ENCODE assay signal across 14 cellular contexts in the genomic region with DNA sequence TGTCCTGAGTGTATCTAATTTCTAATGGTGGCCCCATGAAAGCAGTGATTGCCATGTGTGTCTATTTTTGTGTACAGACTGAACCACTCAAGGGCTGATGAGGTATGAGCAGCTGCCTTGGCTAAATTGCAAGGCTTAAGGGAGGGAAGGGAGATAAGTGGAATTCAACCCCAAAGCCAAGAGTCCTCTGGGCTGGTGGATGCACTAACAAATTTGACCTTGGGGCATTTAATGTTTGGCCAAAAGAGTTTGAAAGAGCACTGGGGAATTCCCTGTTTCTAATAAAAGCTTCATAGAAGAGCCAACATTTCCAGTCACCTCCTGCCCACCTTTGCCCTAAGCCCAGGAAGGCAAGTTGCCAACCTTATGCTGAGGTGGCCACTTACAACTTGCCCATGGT.
A peak's percentile ranks its signal among the peaks of the same experiment; 100 is the strongest.
DNase-seq lines count a peak whose midpoint lies in the region; ATAC-seq and TF ChIP-seq lines count a peak whose summit lies in the region.
"Had no signal": no experiment of that assay in that cellular context is flagged by ENCODE, and none has a peak within 500 bp of the region (broad histone marks: within the 10 kb centered on the region; RNA-seq: fewer than 3 reads in every experiment).

No MANE protein-coding gene starts in this region.

- H3K27me3 ChIP-seq in heart right ventricle, result no peaks in the 10 kb centered on the region
- no peaks in the 10 kb centered on the region for H3K27me3 ChIP-seq in testis
- H3K27me3 ChIP-seq: spleen had no signal

- H3K9me3 ChIP-seq in heart right ventricle (peaks cover 0 to 5% (median 0%) of the 10 kb centered on the region in 11 donors), testis (no peaks in the 10 kb centered on the region)
- H3K9me3 ChIP-seq: A549, spleen had no signal

- no peak for TF ChIP-seq POLR2A in testis (IDR thresholded peaks at IDR 0.05)

- peaks cover 2% of the 10 kb centered on the region for H3K4me1 Mint-ChIP-seq in activated CD4-positive, alpha-beta T cell treated with anti-CD3 and anti-CD28 coated beads, Interleukin-2, amount 10 ng/mL, durations not matched to agents 24 days and 14 days
- H3K4me1 Mint-ChIP-seq in activated T-helper 2 cell treated with anti-CD3 and anti-CD28 coated beads, Interferon-gamma antibody, Interleukin-2, Interleukin-4, amounts not matched to agents 10 μg/mL and 5 μg/mL and 100 μg/mL, durations not matched to agents 14 hours and 24 hours and 36 hours (ENCODE audit: low read depth), result peaks cover 2% of the 10 kb centered on the region

- peak overlapping the region in 2 of 10 donors; percentile 29 to 46 for H3K27ac ChIP-seq in heart right ventricle
- H3K27ac ChIP-seq in testis, result no peak overlapping the region
- H3K27ac ChIP-seq: A549, spleen had no signal

- peaks cover 0 to 60% (median 27%) of the 10 kb centered on the region in 9 donors for H3K4me1 ChIP-seq in heart right ventricle
- H3K4me1 ChIP-seq in testis, result peaks cover 9% of the 10 kb centered on the region
- H3K4me1 ChIP-seq: A549 had no signal

- TF ChIP-seq CTCF in heart right ventricle (IDR thresholded peaks at IDR 0.05) (no peak), testis (IDR thresholded peaks at IDR 0.05) (no peak)

- peak overlapping the region; percentile 23 for H3K27ac Mint-ChIP-seq in activated CD4-positive, alpha-beta T cell treated with anti-CD3 and anti-CD28 coated beads, Interleukin-2, amount 10 ng/mL, durations not matched to agents 24 days and 14 days
- H3K27ac Mint-ChIP-seq in activated T-helper 2 cell treated with anti-CD3 and anti-CD28 coated beads, Interferon-gamma antibody, Interleukin-2, Interleukin-4, amounts not matched to agents 10 μg/mL and 5 μg/mL and 100 μg/mL, durations not matched to agents 14 hours and 24 hours and 36 hours, result no peak overlapping the region
- H3K27ac Mint-ChIP-seq: natural killer cell had no signal

- H3K9me3 Mint-ChIP-seq in activated CD4-positive, alpha-beta T cell treated with anti-CD3 and anti-CD28 coated beads, Interleukin-2, amount 10 ng/mL, durations not matched to agents 24 days and 14 days, result peaks cover 6% of the 10 kb centered on the region
- no peaks in the 10 kb centered on the region for H3K9me3 Mint-ChIP-seq in activated T-helper 2 cell treated with anti-CD3 and anti-CD28 coated beads, Interferon-gamma antibody, Interleukin-2, Interleukin-4, amounts not matched to agents 10 μg/mL and 5 μg/mL and 100 μg/mL, durations not matched to agents 14 hours and 24 hours and 36 hours
- H3K9me3 Mint-ChIP-seq: natural killer cell had no signal

- H3K4me3 Mint-ChIP-seq in activated CD4-positive, alpha-beta T cell treated with anti-CD3 and anti-CD28 coated beads, Interleukin-2, amount 10 ng/mL, durations not matched to agents 24 days and 14 days, result no peak overlapping the region
- no peak overlapping the region for H3K4me3 Mint-ChIP-seq in activated T-helper 2 cell treated with anti-CD3 and anti-CD28 coated beads, Interferon-gamma antibody, Interleukin-2, Interleukin-4, amounts not matched to agents 10 μg/mL and 5 μg/mL and 100 μg/mL, durations not matched to agents 14 hours and 24 hours and 36 hours (ENCODE audit: low read depth)
- H3K4me3 Mint-ChIP-seq: natural killer cell had no signal

- H3K36me3 ChIP-seq in heart right ventricle (no peaks in the 10 kb centered on the region), testis (ENCODE audit: low read depth, missing control alignments) (no peaks in the 10 kb centered on the region)
- H3K36me3 ChIP-seq: spleen had no signal

- H3K36me3 Mint-ChIP-seq in activated CD4-positive, alpha-beta T cell treated with anti-CD3 and anti-CD28 coated beads, Interleukin-2, amount 10 ng/mL, durations not matched to agents 24 days and 14 days (ENCODE audit: low read depth), result no peaks in the 10 kb centered on the region
- no peaks in the 10 kb centered on the region for H3K36me3 Mint-ChIP-seq in activated T-helper 2 cell treated with anti-CD3 and anti-CD28 coated beads, Interferon-gamma antibody, Interleukin-2, Interleukin-4, amounts not matched to agents 10 μg/mL and 5 μg/mL and 100 μg/mL, durations not matched to agents 14 hours and 24 hours and 36 hours (ENCODE audit: low read depth)
- H3K36me3 Mint-ChIP-seq: natural killer cell had no signal

- intact Hi-C loops in activated CD4-positive, alpha-beta T cell treated with anti-CD3 and anti-CD28 coated beads, Interleukin-2, amount 10 ng/mL, durations not matched to agents 24 days and 14 days (cut with micrococcal nuclease), result no loop called here
- intact Hi-C loops in heart right ventricle (cut with DNase I), result loop anchor here in 1 of 10 donors (10.0 kb wide), 1 partner anchor 58 kb away; no protein-coding TSS in a partner anchor
- intact Hi-C loops in testis (cut with DNase I; ENCODE audit: low total_unique reads), result no loop called here
- intact Hi-C loops in activated T-helper 2 cell treated with anti-CD3 and anti-CD28 coated beads, Interferon-gamma antibody, Interleukin-2, Interleukin-4, amounts not matched to agents 10 μg/mL and 5 μg/mL and 100 μg/mL, durations not matched to agents 14 hours and 24 hours and 36 hours (cut with micrococcal nuclease), result no loop called here

- H3K4me3 ChIP-seq in heart right ventricle, result no peak overlapping the region
- no peak overlapping the region for H3K4me3 ChIP-seq in testis
- H3K4me3 ChIP-seq: A549, spleen had no signal

- peak; percentile 79 to 90 (median 87) for ATAC-seq in heart right ventricle
- ATAC-seq: A549, natural killer cell had no signal

- peaks cover 10% of the 10 kb centered on the region for H3K27me3 Mint-ChIP-seq in activated CD4-positive, alpha-beta T cell treated with anti-CD3 and anti-CD28 coated beads, Interleukin-2, amount 10 ng/mL, durations not matched to agents 24 days and 14 days
- H3K27me3 Mint-ChIP-seq in activated T-helper 2 cell treated with anti-CD3 and anti-CD28 coated beads, Interferon-gamma antibody, Interleukin-2, Interleukin-4, amounts not matched to agents 10 μg/mL and 5 μg/mL and 100 μg/mL, durations not matched to agents 14 hours and 24 hours and 36 hours (ENCODE audit: low read depth), result peaks cover 7% of the 10 kb centered on the region

- DNase-seq in activated CD4-positive, alpha-beta T cell treated with anti-CD3 and anti-CD28 coated beads, Interleukin-2, amount 10 ng/mL, durations not matched to agents 24 days and 14 days, result no peak
- no peak for DNase-seq in activated CD4-positive, alpha-beta T cell treated with anti-CD3 and anti-CD28 coated beads, Interleukin-2, amount 50 U/mL, for 48 hours
- DNase-seq in NCI-H510A treated with DMSO at 0.1 percent for 48 hours (lab: John Stamatoyannopoulos, UW), result peak; percentile 19
- peak in 1 of 2 donors; percentile 45 for DNase-seq in heart right ventricle
- DNase-seq in testis, result peak; percentile 40
- DNase-seq in T-helper 9 cell, result no peak
- no peak for DNase-seq in germinal center (ENCODE audit: low spot score)
- no peak for DNase-seq in activated T-helper 2 cell treated with anti-CD3 and anti-CD28 coated beads, Interferon-gamma antibody, Interleukin-2, Interleukin-4, amounts not matched to agents 10 μg/mL and 5 μg/mL and 100 μg/mL, durations not matched to agents 14 hours and 24 hours and 36 hours (ENCODE audit: low spot score)
- DNase-seq: activated CD8-positive, alpha-beta memory T cell treated with anti-CD3 and anti-CD28 coated beads, Interleukin-2, amount 50 U/mL, for 48 hours; natural killer cell; NCI-H1694; SIG-M5; spleen had no signal

Comparison
In these comparisons a context has a peak if more than half of its experiments do, and no peak if none do; other contexts are left out.
1. DNase-seq: peak in NCI-H510A treated with DMSO at 0.1 percent for 48 hours (single experiment) and testis (single experiment); none in activated CD4-positive, alpha-beta T cell treated with anti-CD3 and anti-CD28 coated beads, Interleukin-2, amount 10 ng/mL, durations not matched to agents 24 days and 14 days (single experiment), activated CD4-positive, alpha-beta T cell treated with anti-CD3 and anti-CD28 coated beads, Interleukin-2, amount 50 U/mL, for 48 hours (0 of 2), T-helper 9 cell (single experiment), germinal center (single experiment) and activated T-helper 2 cell treated with anti-CD3 and anti-CD28 coated beads, Interferon-gamma antibody, Interleukin-2, Interleukin-4, amounts not matched to agents 10 μg/mL and 5 μg/mL and 100 μg/mL, durations not matched to agents 14 hours and 24 hours and 36 hours (single experiment).